In genomic region chr1:9852410-9853301, GRCh38 we compare ENCODE assay signal across 9 cellular contexts. TPM values are rescaled to one million over a fixed set of nuclear protein-coding genes. Genes with fewer than 3 reads are reported as not detected.
DNase-seq lines count a peak whose midpoint lies in the region; ATAC-seq and TF ChIP-seq lines count a peak whose summit lies in the region.
"Had no signal": no experiment of that assay in that cellular context is flagged by ENCODE, and none has a peak within 500 bp of the region (broad histone marks: within the 10 kb centered on the region; RNA-seq: fewer than 3 reads in every experiment).

No MANE protein-coding gene starts in this region.

- no peak for TF ChIP-seq POLR2A in stomach (IDR thresholded peaks at IDR 0.05)

- peak overlapping the region; percentile 70 for H3K27ac Mint-ChIP-seq in MCF 10A (ENCODE audit: low read depth, unreplicated experiment)

- intact Hi-C loops in MCF 10A (cut with micrococcal nuclease) (no loop called here), stomach (cut with DNase I; ENCODE audit: low total_unique reads) (no loop called here)

- H3K36me3 ChIP-seq in stomach = peaks cover 4 to 64% (median 28%) of the 10 kb centered on the region in 4 donors

- H3K27me3 Mint-ChIP-seq in MCF 10A (ENCODE audit: insufficient read depth, unreplicated experiment) = no peaks in the 10 kb centered on the region

- TF ChIP-seq CTCF in MCF 10A (IDR thresholded peaks at IDR 0.05; ENCODE audit: unreplicated experiment) = no peak
- TF ChIP-seq CTCF in stomach (IDR thresholded peaks at IDR 0.05) = no peak
- no peak for TF ChIP-seq CTCF in GM13977 (IDR thresholded peaks at IDR 0.05; ENCODE audit: extremely low read depth, insufficient read depth, missing control alignments)

- in situ Hi-C loops in GM13977 (cut with MboI; ENCODE audit: low pct_unique_long_range_greater_than_20kb, low sequenced_read_pairs, unreplicated experiment) = loop anchor here (25.0 kb wide), 1 partner anchor 215 kb away; no protein-coding TSS in a partner anchor

- ATAC-seq in GM19463 (IDR thresholded peaks at IDR 0.05; ENCODE audit: unreplicated experiment) = no peak

- H3K4me3 ChIP-seq in stomach = no peak overlapping the region

- H3K9me3 ChIP-seq in stomach = peaks cover 0 to 6% (median 0%) of the 10 kb centered on the region in 4 donors

- POLR2A ChIA-PET in MCF 10A (lab: Yijun Ruan, JAX) = interaction anchor here (0.7 to 1.9 kb wide), 8 partner anchors 8 to 208 kb away, joined by 3 to 11 read pairs (median 6); no protein-coding TSS in a partner anchor

- no peaks in the 10 kb centered on the region for H3K27me3 ChIP-seq in stomach

- H3K4me1 Mint-ChIP-seq in MCF 10A (ENCODE audit: insufficient read depth, unreplicated experiment) = peaks cover 4% of the 10 kb centered on the region

- WGBS in stomach, 5 donors = 79 to 92% (median 86%) methylated on average over 11 to 12 of the region's 12 CpGs

- TF ChIP-seq EP300 in stomach (IDR thresholded peaks at IDR 0.05) = no peak

- H3K4me3 Mint-ChIP-seq in MCF 10A (ENCODE audit: unreplicated experiment) = no peak overlapping the region

- BruUV-seq in MCF 10A (replicated peaks; lab: Mats Ljungman, UMichigan) = no TSS peak

- CTCF ChIA-PET in MCF 10A (lab: Yijun Ruan, JAX) = interaction anchor here (0.5 to 1.8 kb wide), 9 partner anchors 10 to 224 kb away, joined by 3 to 7 read pairs (median 3); no protein-coding TSS in a partner anchor

- peak in 9 of 14 donors; percentile 17 to 94 (median 36) for DNase-seq in C1 segment of cervical spinal cord (lab: John Stamatoyannopoulos, UW)
- peak; percentile 88 for DNase-seq in NCI-H1694 (lab: John Stamatoyannopoulos, UW)
- peak; percentile 85 for DNase-seq in MCF 10A (ENCODE audit: unreplicated experiment)
- peak; percentile 67 for DNase-seq in medulla oblongata (ENCODE audit: extremely low spot score)
- no peak for DNase-seq in stomach
- no peak for DNase-seq in GM13977 (ENCODE audit: low spot score)
- no peak for DNase-seq in islet precursor cell
- DNase-seq: activated CD4-positive, alpha-beta T cell treated with anti-CD3 and anti-CD28 coated beads for 4 hours had no signal

- H3K9me3 Mint-ChIP-seq in MCF 10A (ENCODE audit: unreplicated experiment) = no peaks in the 10 kb centered on the region

- H3K27ac ChIP-seq in stomach = no peak overlapping the region

- H3K4me1 ChIP-seq in stomach = peaks cover 0 to 9% (median 0%) of the 10 kb centered on the region in 4 donors

- peaks cover 5% of the 10 kb centered on the region for H3K36me3 Mint-ChIP-seq in MCF 10A (ENCODE audit: insufficient read depth, unreplicated experiment)

RNA-seq across cellular contexts. Expression of gene CLSTN1, which starts 28.9 kb away (rescaled TPM):
- total RNA-seq in MCF 10A (2022) (98.5 and 106 TPM in 2 replicates), stomach (100 to 1,000 TPM in 1 of 5 donors, 10 to 100 TPM in 4; 15.8 to 156 (median 42.6) TPM)
- polyA plus RNA-seq in stomach = 10 to 100 TPM; 10.5 to 59.3 (median 18.9) TPM

RNA-seq across cellular contexts. Expression of gene CTNNBIP1, which starts 57.4 kb away (rescaled TPM):
- total RNA-seq in MCF 10A (2022) (31.3 and 31.4 TPM in 2 replicates), stomach (10 to 100 TPM; 12.3 to 49.8 (median 34.2) TPM)
- 10 to 100 TPM; 17.2 to 38.5 (median 36.1) TPM for polyA plus RNA-seq in stomach

Comparison
In these comparisons a context has a peak if more than half of its experiments do, and no peak if none do; other contexts are left out.
1. DNase-seq: peak in C1 segment of cervical spinal cord (9 of 14), NCI-H1694 (single experiment), MCF 10A (single experiment) and medulla oblongata (single experiment); none in stomach (single experiment), GM13977 (single experiment) and islet precursor cell (single experiment).